8 cellular contexts compared by ENCODE assay signal in genomic region chr3:13451301-13451673, GRCh38. TPM values are rescaled to one million over a fixed set of nuclear protein-coding genes. Genes with fewer than 3 reads are reported as not detected.
A peak's percentile ranks its signal among the peaks of the same experiment; 100 is the strongest.
DNase-seq lines count a peak whose midpoint lies in the region; ATAC-seq, FAIRE-seq and TF ChIP-seq lines count a peak whose summit lies in the region.

No MANE protein-coding gene starts in this region.

- peak overlapping the region; percentile 51 to 69 (median 59) for H3K4me3 ChIP-seq in BLaER1 treated with 17β-estradiol and CSF1 and Interleukin-3, amounts not matched to agents 10 nM and 100 nM
- H3K4me3 ChIP-seq in NT2/D1 (ENCODE audit: insufficient read length, low read depth), result peak overlapping the region; percentile 54
- H3K4me3 ChIP-seq in adipocyte (ENCODE audit: low read length), result peak overlapping the region; percentile 83
- peak overlapping the region; percentile 88 to 89 for H3K4me3 ChIP-seq in kidney (ENCODE audit: low read length in 2 of 2)

- no peak for FAIRE-seq in kidney (lab: Jason Lieb, UNC)

- no peaks in the 10 kb centered on the region for H4K20me1 ChIP-seq in BLaER1 treated with 17β-estradiol and CSF1 and Interleukin-3, amounts not matched to agents 10 nM and 100 nM

- H3K4me1 ChIP-seq in BLaER1 treated with 17β-estradiol and CSF1 and Interleukin-3, amounts not matched to agents 10 nM and 100 nM, result peaks cover 13 to 24% (median 17%) of the 10 kb centered on the region in 10 experiments
- peaks cover 6% of the 10 kb centered on the region for H3K4me1 ChIP-seq in NT2/D1 (ENCODE audit: insufficient read depth, insufficient read length)
- peaks cover 10% of the 10 kb centered on the region for H3K4me1 ChIP-seq in adipocyte (ENCODE audit: control insufficient read depth, insufficient read depth, low read length)
- peaks cover 0 to 2% of the 10 kb centered on the region in 2 donors for H3K4me1 ChIP-seq in kidney (ENCODE audit: control insufficient read depth in 1 of 2, insufficient read depth in 1 of 2, low read depth in 1 of 2, low read length in 2 of 2)

- DNase-seq in NT2/D1 (ENCODE audit: low read depth, low spot score) (peak; percentile 8), adipocyte (ENCODE audit: low read depth) (no peak), kidney (no peak), NCI-H2029 treated with DMSO at 0.1 percent for 48 hours (lab: John Stamatoyannopoulos, UW) (no peak)
- DNase-seq in stimulated activated CD8-positive, alpha-beta memory T cell treated with anti-CD3 and anti-CD28 coated beads, Interleukin-12 subunit alpha, Interleukin-12 subunit beta, amount 100 ng/mL, for 1 hour (ENCODE audit: low read depth), result peak; percentile 15

- peak overlapping the region; percentile 14 to 76 (median 67); a peak in 21 of 22 replicates for H3K9ac ChIP-seq in BLaER1 treated with 17β-estradiol and CSF1 and Interleukin-3, amounts not matched to agents 10 nM and 100 nM
- peak overlapping the region; percentile 69 for H3K9ac ChIP-seq in NT2/D1 (ENCODE audit: insufficient read length, low read depth)
- peak overlapping the region; percentile 75 for H3K9ac ChIP-seq in adipocyte (ENCODE audit: low read length)
- peak overlapping the region; percentile 32 to 76 for H3K9ac ChIP-seq in kidney (ENCODE audit: low read length in 2 of 2)

- intact Hi-C loops in kidney (cut with DNase I), result loop anchor here (5.0 kb wide), 1 partner anchor 359 kb away; no protein-coding TSS in a partner anchor

- no peaks in the 10 kb centered on the region for H3K27me3 ChIP-seq in BLaER1 treated with 17β-estradiol and CSF1 and Interleukin-3, amounts not matched to agents 10 nM and 100 nM
- H3K27me3 ChIP-seq in NT2/D1 (ENCODE audit: insufficient read depth, insufficient read length), result no peaks in the 10 kb centered on the region
- no peaks in the 10 kb centered on the region for H3K27me3 ChIP-seq in adipocyte (replicated peaks; ENCODE audit: control insufficient read depth, insufficient read depth, low read length)

- no peaks in the 10 kb centered on the region for H3K36me3 ChIP-seq in BLaER1 treated with 17β-estradiol and CSF1 and Interleukin-3, amounts not matched to agents 10 nM and 100 nM
- no peaks in the 10 kb centered on the region for H3K36me3 ChIP-seq in NT2/D1 (ENCODE audit: insufficient read depth, insufficient read length, low read length)
- no peaks in the 10 kb centered on the region for H3K36me3 ChIP-seq in adipocyte (ENCODE audit: control insufficient read depth, insufficient read depth, low read length, severe bottlenecking)
- no peaks in the 10 kb centered on the region for H3K36me3 ChIP-seq in kidney (ENCODE audit: control insufficient read depth in 1 of 2, insufficient read depth in 2 of 2, low read length in 2 of 2)

- H3K9me3 ChIP-seq in BLaER1 treated with 17β-estradiol and CSF1 and Interleukin-3, amounts not matched to agents 10 nM and 100 nM (replicated peaks in 1 of 11), result no peaks in the 10 kb centered on the region
- no peaks in the 10 kb centered on the region for H3K9me3 ChIP-seq in NT2/D1 (ENCODE audit: insufficient read depth, low read length)
- H3K9me3 ChIP-seq in adipocyte (ENCODE audit: control insufficient read depth, low read length), result no peaks in the 10 kb centered on the region
- H3K9me3 ChIP-seq in kidney (ENCODE audit: control insufficient read depth in 1 of 2, low read length in 2 of 2), result no peaks in the 10 kb centered on the region

- TF ChIP-seq CTCF in kidney (IDR thresholded peaks at IDR 0.05; ENCODE audit: borderline replicate concordance, extremely low read depth, insufficient read depth), result no peak

- ATAC-seq in GM21825 (IDR thresholded peaks at IDR 0.05; ENCODE audit: unreplicated experiment), result peak; percentile 9
- no peak for ATAC-seq in GM18858 (IDR thresholded peaks at IDR 0.05; ENCODE audit: unreplicated experiment)

- H3K27ac ChIP-seq in BLaER1 treated with 17β-estradiol and CSF1 and Interleukin-3, amounts not matched to agents 10 nM and 100 nM, result peak overlapping the region in 10 of 11 experiments; percentile 33 to 81 (median 72); a peak in 18 of 22 replicates
- H3K27ac ChIP-seq in kidney (ENCODE audit: low read depth in 2 of 2, low read length in 2 of 2), result peak overlapping the region; percentile 94 to 98

- H3K4me2 ChIP-seq in BLaER1 treated with 17β-estradiol and CSF1 and Interleukin-3, amounts not matched to agents 10 nM and 100 nM, result peak overlapping the region; percentile 76 to 95 (median 88)

RNA-seq across cellular contexts. Expression of gene HDAC11, which starts 28.8 kb away (rescaled TPM):
- total RNA-seq in kidney, result 28.3 TPM
- polyA plus RNA-seq in kidney (ENCODE audit: insufficient read depth, low read depth, low replicate concordance), result 43.7 TPM

RNA-seq across cellular contexts. Expression of gene NUP210, which starts 31.2 kb away (rescaled TPM):
- 22.9 TPM for total RNA-seq in kidney
- polyA plus RNA-seq in kidney (ENCODE audit: insufficient read depth, low read depth, low replicate concordance), result 5.6 TPM

Comparison
In these comparisons a context has a peak if more than half of its experiments do, and no peak if none do; other contexts are left out.
1. DNase-seq: peak in NT2/D1 (single experiment) and stimulated activated CD8-positive, alpha-beta memory T cell treated with anti-CD3 and anti-CD28 coated beads, Interleukin-12 subunit alpha, Interleukin-12 subunit beta, amount 100 ng/mL, for 1 hour (single experiment); none in adipocyte (single experiment), kidney (single experiment) and NCI-H2029 treated with DMSO at 0.1 percent for 48 hours (single experiment).
2. Peak in every context shown above with its lines, with median percentiles within 50 percentile points of each other: H3K4me3 ChIP-seq and H3K9ac ChIP-seq.